ENCODE assay signal across 8 cellular contexts in the genomic region with DNA sequence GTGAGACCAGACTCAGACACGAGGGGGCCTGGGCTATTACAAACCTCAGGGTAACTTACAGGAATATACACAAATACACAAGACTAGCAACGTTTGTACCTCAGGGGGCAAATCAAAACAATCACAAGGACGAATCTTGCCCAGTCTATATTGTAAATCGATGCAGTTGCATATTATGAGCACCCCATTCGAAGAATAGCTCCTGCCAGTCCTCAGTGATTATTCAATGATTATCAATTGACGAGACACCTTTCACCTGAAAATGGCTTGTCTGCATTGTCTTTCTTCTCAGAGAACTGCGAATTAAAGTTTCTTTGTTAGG. TPM values are rescaled to one million over a fixed set of nuclear protein-coding genes. Genes with fewer than 3 reads are reported as not detected.
DNase-seq lines count a peak whose midpoint lies in the region; ATAC-seq and TF ChIP-seq lines count a peak whose summit lies in the region.

No MANE protein-coding gene starts in this region.

- ATAC-seq in naive thymus-derived CD8-positive, alpha-beta T cell: no peak
- ATAC-seq in HG03442 (IDR thresholded peaks at IDR 0.05; ENCODE audit: unreplicated experiment): no peak

- POLR2A ChIA-PET in AG04449 (lab: Yijun Ruan, JAX): no interaction called here
- POLR2A ChIA-PET in naive thymus-derived CD8-positive, alpha-beta T cell (lab: Charles Lee): no interaction called here

- H3K4me3 ChIP-seq in AG04449 (ENCODE audit: low read depth, low read length): peak overlapping the region; percentile 60
- peak overlapping the region; percentile 68 for H3K4me3 ChIP-seq in HUES64 (ENCODE audit: low read length)
- H3K4me3 ChIP-seq in choroid plexus epithelial cell (ENCODE audit: low read depth, low read length): peak overlapping the region; percentile 63

- DNase-seq in AG04449 (ENCODE audit: low read depth, low spot score): no peak
- DNase-seq in choroid plexus epithelial cell (ENCODE audit: low read depth): no peak
- DNase-seq in naive thymus-derived CD8-positive, alpha-beta T cell: no peak
- DNase-seq in NCI-H82 (lab: John Stamatoyannopoulos, UW): no peak
- DNase-seq in foreskin melanocyte: no peak
- no peak for DNase-seq in globus pallidus (ENCODE audit: low spot score)

- peaks cover 11 to 20% (median 14%) of the 10 kb centered on the region in 4 donors for H3K4me1 Mint-ChIP-seq in naive thymus-derived CD8-positive, alpha-beta T cell

- no peaks in the 10 kb centered on the region for H3K36me3 Mint-ChIP-seq in naive thymus-derived CD8-positive, alpha-beta T cell

- CTCF ChIA-PET in AG04449 (lab: Yijun Ruan, JAX): interaction anchor here (0.7 to 1.8 kb wide), 2 partner anchors 11 kb away, joined by 4 read pairs; no protein-coding TSS in a partner anchor

- H3K4me3 Mint-ChIP-seq in naive thymus-derived CD8-positive, alpha-beta T cell: peak overlapping the region; percentile 80 to 93 (median 86)

- 13% methylated on average over 7 of the region's 7 CpGs for WGBS in HUES64

- no peaks in the 10 kb centered on the region for H3K36me3 ChIP-seq in HUES64 (ENCODE audit: insufficient read depth, low read length)

- H3K9me3 ChIP-seq in HUES64 (ENCODE audit: insufficient read depth, low read depth, low read length): no peaks in the 10 kb centered on the region

- peaks cover 34% of the 10 kb centered on the region for H3K27me3 ChIP-seq in HUES64 (ENCODE audit: insufficient read depth, low read length)

- H3K27ac ChIP-seq in HUES64 (ENCODE audit: low read depth, low read length): peak overlapping the region; percentile 40; the same call in 1 of the 2 replicates

- H3K27me3 Mint-ChIP-seq in naive thymus-derived CD8-positive, alpha-beta T cell: peaks cover 25 to 71% (median 49%) of the 10 kb centered on the region in 5 donors

- no peaks in the 10 kb centered on the region for H3K9me3 Mint-ChIP-seq in naive thymus-derived CD8-positive, alpha-beta T cell

- no peak overlapping the region for H3K27ac Mint-ChIP-seq in naive thymus-derived CD8-positive, alpha-beta T cell

- H3K4me1 ChIP-seq in HUES64 (ENCODE audit: insufficient read depth, low read length): peaks cover 46% of the 10 kb centered on the region

- TF ChIP-seq CTCF in AG04449 (IDR thresholded peaks at IDR 0.05; ENCODE audit: insufficient read depth, low read length, missing control alignments) (no peak), choroid plexus epithelial cell (conservative IDR thresholded peaks at IDR 0.05; ENCODE audit: low read depth, low read length) (peak; percentile 18)

- H3K9ac ChIP-seq in HUES64 (ENCODE audit: low read depth, low read length): peak overlapping the region; percentile 81

RNA-seq across cellular contexts. Expression of a gene that starts 24.6 kb away (rescaled TPM):
- polyA plus RNA-seq in HUES64 (2013, experiment 1 of 2): 28.5 TPM
- 30.7 TPM for polyA plus RNA-seq in HUES64 (2013, experiment 2 of 2)
- 10 to 100 TPM; 27.0 to 29.3 TPM for total RNA-seq in naive thymus-derived CD8-positive, alpha-beta T cell
- polyA plus RNA-seq in naive thymus-derived CD8-positive, alpha-beta T cell: 10 to 100 TPM; 12.9 to 21.1 (median 18.3) TPM
